9 cellular contexts compared by ENCODE assay signal in the genomic region with DNA sequence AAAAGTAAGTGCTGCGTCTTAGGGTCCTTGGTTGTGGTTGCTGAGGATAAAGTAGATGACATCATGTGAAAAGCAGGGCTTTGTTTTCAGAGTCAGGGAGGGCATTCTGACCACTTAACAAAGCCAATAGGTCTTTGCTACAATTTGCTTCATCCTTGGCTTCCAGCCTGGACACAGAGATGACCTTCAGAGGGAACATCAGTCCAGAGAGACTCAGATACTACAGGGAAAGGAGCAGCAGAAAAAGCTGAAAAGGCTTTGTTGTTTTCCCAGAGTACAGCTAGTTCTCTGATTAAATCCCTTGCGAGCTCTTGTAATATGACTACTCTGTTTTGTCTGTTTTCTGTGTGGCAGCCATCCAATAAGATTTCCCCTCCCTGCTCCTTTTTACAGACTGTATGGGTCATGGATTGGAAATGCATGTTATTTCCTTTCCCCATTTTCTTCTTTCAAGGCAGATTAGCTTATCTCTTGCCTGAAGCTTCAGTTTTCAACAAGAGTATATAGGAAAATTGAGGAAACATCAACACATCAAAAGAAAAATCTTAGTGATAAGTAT. TPM values are rescaled to one million over a fixed set of nuclear protein-coding genes. Genes with fewer than 3 reads are reported as not detected.
DNase-seq lines count a peak whose midpoint lies in the region; ATAC-seq and TF ChIP-seq lines count a peak whose summit lies in the region.
"Had no signal": no experiment of that assay in that cellular context is flagged by ENCODE, and none has a peak within 500 bp of the region (broad histone marks: within the 10 kb centered on the region; RNA-seq: fewer than 3 reads in every experiment).

No MANE protein-coding gene starts in this region.

- peak overlapping the region; percentile 44 for H3K27ac ChIP-seq in skeletal muscle tissue (ENCODE audit: low read depth, low read length)
- H3K27ac ChIP-seq in OCI-LY7 (ENCODE audit: low read depth, low read length, poor library complexity, severe bottlenecking), result no peak overlapping the region

- H3K79me2 ChIP-seq in OCI-LY7 (ENCODE audit: insufficient read depth, low read depth, low read length), result no peaks in the 10 kb centered on the region

- CTCF ChIA-PET in OCI-LY7 (lab: Charles Lee; ENCODE audit: unreplicated experiment), result no interaction called here
- CTCF ChIA-PET in activated CD4-positive, alpha-beta memory T cell treated with anti-CD3 and anti-CD28 coated beads, Interleukin-2, amount 10 ng/mL, durations not matched to agents 7 days and 5 days (lab: Charles Lee), result no interaction called here

- peaks cover 39% of the 10 kb centered on the region for H3K36me3 Mint-ChIP-seq in activated CD4-positive, alpha-beta memory T cell treated with anti-CD3 and anti-CD28 coated beads, Interleukin-2, amount 10 ng/mL, durations not matched to agents 7 days and 5 days (ENCODE audit: low read depth)

- H3K36me3 ChIP-seq in skeletal muscle tissue (ENCODE audit: control insufficient read depth in 3 of 3, insufficient read depth in 3 of 3, low read length in 3 of 3), result peaks cover 32 to 62% (median 51%) of the 10 kb centered on the region in 3 donors
- peaks cover 79% of the 10 kb centered on the region for H3K36me3 ChIP-seq in OCI-LY7 (ENCODE audit: insufficient read depth, low read length)

- no peaks in the 10 kb centered on the region for H3K9me2 ChIP-seq in OCI-LY7 (ENCODE audit: insufficient read depth, low read length)

- peak; percentile 90 for DNase-seq in HS-5 (ENCODE audit: low read depth)
- peak; percentile 98 for DNase-seq in astrocyte of the spinal cord (ENCODE audit: low read depth, low spot score)
- peak; percentile 99 for DNase-seq in iris pigment epithelial cell (ENCODE audit: low read depth)
- DNase-seq in OCI-LY7 (ENCODE audit: low spot score), result no peak
- no peak for DNase-seq in stimulated activated CD4-positive, alpha-beta T cell treated with anti-CD3 and anti-CD28 coated beads, Interleukin-4, amount 100 ng/mL, for 24 hours
- DNase-seq in activated CD4-positive, alpha-beta memory T cell treated with anti-CD3 and anti-CD28 coated beads, Interleukin-2, amount 10 ng/mL, durations not matched to agents 7 days and 5 days, result no peak
- DNase-seq: T-helper 2 cell had no signal

- TF ChIP-seq CTCF in astrocyte of the spinal cord (IDR thresholded peaks at IDR 0.05; ENCODE audit: low read depth, low read length) (no peak), OCI-LY7 (conservative IDR thresholded peaks at IDR 0.05; ENCODE audit: low read length) (no peak)

- H3K27ac Mint-ChIP-seq in activated CD4-positive, alpha-beta memory T cell treated with anti-CD3 and anti-CD28 coated beads, Interleukin-2, amount 10 ng/mL, durations not matched to agents 7 days and 5 days, result no peak overlapping the region

- H3K9me3 Mint-ChIP-seq in activated CD4-positive, alpha-beta memory T cell treated with anti-CD3 and anti-CD28 coated beads, Interleukin-2, amount 10 ng/mL, durations not matched to agents 7 days and 5 days, result no peaks in the 10 kb centered on the region

- no peaks in the 10 kb centered on the region for H3K4me1 Mint-ChIP-seq in activated CD4-positive, alpha-beta memory T cell treated with anti-CD3 and anti-CD28 coated beads, Interleukin-2, amount 10 ng/mL, durations not matched to agents 7 days and 5 days

- H3K27me3 Mint-ChIP-seq in activated CD4-positive, alpha-beta memory T cell treated with anti-CD3 and anti-CD28 coated beads, Interleukin-2, amount 10 ng/mL, durations not matched to agents 7 days and 5 days, result no peaks in the 10 kb centered on the region

- no peak overlapping the region for H3K4me3 ChIP-seq in astrocyte of the spinal cord (ENCODE audit: low read depth, low read length)
- H3K4me3 ChIP-seq in skeletal muscle tissue (ENCODE audit: low read length in 3 of 3), result no peak overlapping the region
- no peak overlapping the region for H3K4me3 ChIP-seq in OCI-LY7 (ENCODE audit: low read depth, low read length, poor library complexity, severe bottlenecking)

- no peak overlapping the region for H2AFZ ChIP-seq in OCI-LY7 (ENCODE audit: low read length)

- no peak overlapping the region for H3K9ac ChIP-seq in skeletal muscle tissue (ENCODE audit: low read depth in 1 of 3, low read length in 3 of 3)

- H3K4me2 ChIP-seq in OCI-LY7 (ENCODE audit: low read length), result no peak overlapping the region

- H3K27me3 ChIP-seq in skeletal muscle tissue (ENCODE audit: control insufficient read depth in 3 of 3, insufficient read depth in 3 of 3, low read length in 3 of 3), result no peaks in the 10 kb centered on the region

- no peak for ATAC-seq in HG02759 (IDR thresholded peaks at IDR 0.05; ENCODE audit: unreplicated experiment)

- no peaks in the 10 kb centered on the region for H4K20me1 ChIP-seq in OCI-LY7 (ENCODE audit: insufficient read depth, low read length)

- POLR2A ChIA-PET in OCI-LY7 (lab: Charles Lee), result interaction anchor here (0.6 kb wide), 1 partner anchor 131 kb away, joined by 8 read pairs; no protein-coding TSS in a partner anchor
- POLR2A ChIA-PET in activated CD4-positive, alpha-beta memory T cell treated with anti-CD3 and anti-CD28 coated beads, Interleukin-2, amount 10 ng/mL, durations not matched to agents 7 days and 5 days (lab: Charles Lee), result interaction anchor here (2.0 kb wide), 1 partner anchor 32 kb away, joined by 5 read pairs; the partner anchor contains the start of gene ATG13

- H3K9me3 ChIP-seq in skeletal muscle tissue (ENCODE audit: control insufficient read depth in 3 of 3, low read length in 3 of 3), result no peaks in the 10 kb centered on the region
- no peaks in the 10 kb centered on the region for H3K9me3 ChIP-seq in OCI-LY7 (ENCODE audit: low read length)

- no TSS peak for BruUV-seq in OCI-LY7 (replicated peaks; lab: Mats Ljungman, UMichigan)

- in situ Hi-C loops in astrocyte of the spinal cord (cut with HindIII; ENCODE audit: low sequenced_read_pairs), result no loop called here

- intact Hi-C loops in OCI-LY7 (cut with micrococcal nuclease; ENCODE audit: unreplicated experiment), result no loop called here

- no peak overlapping the region for H3K4me3 Mint-ChIP-seq in activated CD4-positive, alpha-beta memory T cell treated with anti-CD3 and anti-CD28 coated beads, Interleukin-2, amount 10 ng/mL, durations not matched to agents 7 days and 5 days

- peaks cover 0 to 11% (median 0%) of the 10 kb centered on the region in 3 donors for H3K4me1 ChIP-seq in skeletal muscle tissue (ENCODE audit: control insufficient read depth in 3 of 3, insufficient read depth in 3 of 3, low read length in 3 of 3)
- H3K4me1 ChIP-seq in OCI-LY7 (ENCODE audit: insufficient read depth, low read length, poor library complexity, severe bottlenecking), result no peaks in the 10 kb centered on the region

RNA-seq across cellular contexts. Expression of gene ATG13, which starts 31.9 kb away (rescaled TPM):
- total RNA-seq in skeletal muscle tissue (30.8 TPM), OCI-LY7 (2022) (46.4 and 68.6 TPM in 2 replicates)
- total RNA-seq in OCI-LY7 (2014; rRNA removed; shearing (Covaris generic)), result 53.2 and 60.6 TPM in 2 replicates
- total RNA-seq in activated CD4-positive, alpha-beta memory T cell treated with anti-CD3 and anti-CD28 coated beads, Interleukin-2, amount 10 ng/mL, durations not matched to agents 7 days and 5 days, result 10 to 100 TPM; 70.4 to 72.1 TPM

RNA-seq across cellular contexts. Expression of gene HARBI1, which starts 32.2 kb away (rescaled TPM):
- total RNA-seq in skeletal muscle tissue (4.7 TPM), OCI-LY7 (2022) (7.1 and 8.4 TPM in 2 replicates)
- total RNA-seq in OCI-LY7 (2014; rRNA removed; shearing (Covaris generic)), result 4.8 and 5.2 TPM in 2 replicates
- 1 to 10 TPM; 5.6 to 7.3 TPM for total RNA-seq in activated CD4-positive, alpha-beta memory T cell treated with anti-CD3 and anti-CD28 coated beads, Interleukin-2, amount 10 ng/mL, durations not matched to agents 7 days and 5 days

RNA-seq across cellular contexts. Expression of gene ARHGAP1, which starts 51.2 kb away (rescaled TPM):
- total RNA-seq in skeletal muscle tissue, result 19.8 TPM
- 14.1 and 16.3 TPM in 2 replicates for total RNA-seq in OCI-LY7 (2014; rRNA removed; shearing (Covaris generic))
- 42.6 and 43.3 TPM in 2 replicates for total RNA-seq in OCI-LY7 (2022)
- 10 to 100 TPM; 77.8 to 79.7 TPM for total RNA-seq in activated CD4-positive, alpha-beta memory T cell treated with anti-CD3 and anti-CD28 coated beads, Interleukin-2, amount 10 ng/mL, durations not matched to agents 7 days and 5 days

RNA-seq across cellular contexts. Expression of gene ZNF408, which starts 51.6 kb away (rescaled TPM):
- total RNA-seq in skeletal muscle tissue (5.7 TPM), OCI-LY7 (2022) (13.8 and 15.7 TPM in 2 replicates)
- 7.2 and 15.2 TPM in 2 replicates for total RNA-seq in OCI-LY7 (2014; rRNA removed; shearing (Covaris generic))
- total RNA-seq in activated CD4-positive, alpha-beta memory T cell treated with anti-CD3 and anti-CD28 coated beads, Interleukin-2, amount 10 ng/mL, durations not matched to agents 7 days and 5 days, result 10 to 100 TPM; 17.1 to 17.5 TPM

RNA-seq across cellular contexts. Expression of gene AMBRA1, which starts 55.4 kb away (rescaled TPM):
- total RNA-seq in skeletal muscle tissue (17.7 TPM), OCI-LY7 (2022) (30.7 and 35.2 TPM in 2 replicates)
- total RNA-seq in OCI-LY7 (2014; rRNA removed; shearing (Covaris generic)), result 21.8 and 24.6 TPM in 2 replicates
- total RNA-seq in activated CD4-positive, alpha-beta memory T cell treated with anti-CD3 and anti-CD28 coated beads, Interleukin-2, amount 10 ng/mL, durations not matched to agents 7 days and 5 days, result 10 to 100 TPM; 34.6 to 35.5 TPM

Comparison
In these comparisons a context has a peak if more than half of its experiments do, and no peak if none do; other contexts are left out.
1. DNase-seq: peak in HS-5 (single experiment), astrocyte of the spinal cord (single experiment) and iris pigment epithelial cell (single experiment); none in OCI-LY7 (single experiment), stimulated activated CD4-positive, alpha-beta T cell treated with anti-CD3 and anti-CD28 coated beads, Interleukin-4, amount 100 ng/mL, for 24 hours (single experiment) and activated CD4-positive, alpha-beta memory T cell treated with anti-CD3 and anti-CD28 coated beads, Interleukin-2, amount 10 ng/mL, durations not matched to agents 7 days and 5 days (single experiment).